1 cellular context compared by ENCODE assay signal in genomic region chr14:100878271-100879146, GRCh38.
TF ChIP-seq lines count a peak whose summit lies in the region.

No MANE protein-coding gene starts in this region.

TF ChIP-seq in IMR-90, 13 proteins besides CTCF, POLR2A, EP300 and RAD21 (continued from another document):
- no peak for TF ChIP-seq BHLHE40 (IDR thresholded peaks at IDR 0.05; ENCODE audit: low read depth, low read length)
TF ChIP-seq in IMR-90: peak in this region for 0.
